In the genomic region with DNA sequence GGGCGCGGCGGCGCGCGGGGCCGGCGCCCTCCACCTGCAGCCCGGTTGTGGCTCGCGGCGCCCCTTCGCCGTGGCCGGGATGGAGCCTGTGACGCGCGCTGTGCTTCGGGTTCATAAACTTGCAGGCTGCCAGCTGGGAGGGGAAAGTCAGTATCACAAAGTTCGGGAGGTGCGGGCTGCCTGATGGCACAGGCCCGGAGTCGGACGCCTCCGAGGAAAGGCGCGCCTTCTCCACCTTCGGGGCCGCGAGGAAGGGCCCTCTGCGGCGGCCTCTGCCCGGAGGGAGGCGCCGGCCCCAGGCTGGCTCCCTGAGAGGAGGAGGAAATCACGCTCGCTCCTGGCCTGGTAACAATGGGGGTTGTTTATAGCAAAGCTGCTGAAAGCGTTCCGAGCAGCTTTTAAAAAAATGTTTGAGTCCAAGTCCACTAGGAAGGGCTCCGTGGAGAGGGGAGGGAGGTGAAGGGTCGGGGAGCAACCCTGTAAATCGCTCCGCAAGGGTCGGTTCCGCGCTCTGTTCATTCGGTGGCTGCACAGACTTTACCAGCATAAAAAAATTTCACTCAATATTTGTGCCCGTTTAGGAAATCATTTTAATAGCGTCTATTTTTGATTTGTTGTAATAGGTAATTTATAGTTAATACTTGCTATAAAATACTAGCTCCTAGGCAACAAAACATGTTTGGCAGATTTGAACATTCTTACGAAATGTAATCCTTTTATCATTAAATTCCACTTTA, we compare ENCODE assay signal across 1 cellular context.
TF ChIP-seq lines count a peak whose summit lies in the region.

No MANE protein-coding gene starts in this region.

TF ChIP-seq in H1, 55 proteins besides CTCF, POLR2A, EP300 and RAD21 (continued from another document):
- peak; percentile 29 for TF ChIP-seq KDM4A (IDR thresholded peaks at IDR 0.05; ENCODE audit: low read depth, low read length, severe bottlenecking)
- no peak for TF ChIP-seq SUZ12 (IDR thresholded peaks at IDR 0.05; ENCODE audit: low read length)
- TF ChIP-seq EZH2 (IDR thresholded peaks at IDR 0.05; ENCODE audit: low read depth, low read length, severe bottlenecking), result no peak
- TF ChIP-seq SIRT6 (IDR thresholded peaks at IDR 0.05; ENCODE audit: low read length), result no peak
- no peak for TF ChIP-seq CHD2 (IDR thresholded peaks at IDR 0.05; ENCODE audit: low read length)
- TF ChIP-seq TCF12 (IDR thresholded peaks at IDR 0.05; ENCODE audit: low read depth, low read length), result no peak
- no peak for TF ChIP-seq MAFK (IDR thresholded peaks at IDR 0.05; ENCODE audit: low read depth, low read length)
- TF ChIP-seq POU5F1 (IDR thresholded peaks at IDR 0.05; ENCODE audit: low read depth, low read length), result no peak
- TF ChIP-seq KDM1A (IDR thresholded peaks at IDR 0.05; ENCODE audit: borderline replicate concordance, low read length), result peak; percentile 10; the same call in 1 of the 2 replicates
- TF ChIP-seq PHF8 (conservative IDR thresholded peaks at IDR 0.05; ENCODE audit: low read depth, low read length), result no peak; the same call in 1 of the 2 replicates
- TF ChIP-seq, protein P1, sequence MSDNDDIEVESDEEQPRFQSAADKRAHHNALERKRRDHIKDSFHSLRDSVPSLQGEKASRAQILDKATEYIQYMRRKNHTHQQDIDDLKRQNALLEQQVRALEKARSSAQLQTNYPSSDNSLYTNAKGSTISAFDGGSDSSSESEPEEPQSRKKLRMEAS (IDR thresholded peaks at IDR 0.05), result 0 out of 2 replicates have a peak, but pooled peaks have one; percentile 19
- TF ChIP-seq SIX5 (IDR thresholded peaks at IDR 0.05; ENCODE audit: low read depth, low read length), result no peak
- peak; percentile 61; the same call in 1 of the 2 replicates for TF ChIP-seq RBBP5 (IDR thresholded peaks at IDR 0.05; ENCODE audit: borderline replicate concordance, low read depth, low read length)
- no peak for TF ChIP-seq CREB1 (IDR thresholded peaks at IDR 0.05)
- TF ChIP-seq KDM5A (IDR thresholded peaks at IDR 0.05; ENCODE audit: low read length), result no peak
- no peak for TF ChIP-seq POLR2AphosphoS5 (IDR thresholded peaks at IDR 0.05; ENCODE audit: low read depth, low read length)
- peak; percentile 77 for TF ChIP-seq ASH2L (IDR thresholded peaks at IDR 0.05; ENCODE audit: low read length)
- no peak for TF ChIP-seq CEBPB (IDR thresholded peaks at IDR 0.05; ENCODE audit: low read depth, low read length)
